21 cellular contexts compared by ENCODE assay signal in the genomic region with DNA sequence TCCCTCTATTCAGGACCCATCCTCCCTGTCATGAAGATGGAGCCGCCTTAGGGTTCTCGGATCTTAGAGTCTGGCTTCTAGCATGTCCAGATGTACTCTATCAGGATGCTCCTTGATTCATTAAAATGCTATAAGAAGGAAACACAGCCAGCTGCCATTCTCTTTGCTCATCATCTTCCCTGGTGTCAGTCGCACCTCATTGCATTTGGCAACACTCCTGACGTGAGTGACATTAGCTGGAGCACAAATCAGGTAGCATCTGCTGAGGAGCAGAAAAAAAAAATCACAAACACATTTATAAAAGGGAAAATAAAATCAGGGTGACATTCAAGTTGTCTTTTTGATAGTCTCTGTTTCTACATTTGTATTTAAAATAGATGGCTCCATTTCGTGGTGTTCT.
"Had no signal": no experiment of that assay in that cellular context is flagged by ENCODE, and none has a peak within 500 bp of the region (broad histone marks: within the 10 kb centered on the region; RNA-seq: fewer than 3 reads in every experiment).

No MANE protein-coding gene starts in this region.

- H3K4me1 ChIP-seq: left lung, right lobe of liver, transverse colon, vagina had no signal

- H3K4me3 ChIP-seq: left lung, lung, right lobe of liver, skin epidermis, transverse colon, vagina had no signal

- H3K27me3 ChIP-seq: brain microvascular endothelial cell, left lung, right lobe of liver, transverse colon, vagina had no signal

- DNase-seq: activated CD4-positive, alpha-beta T cell treated with anti-CD3 and anti-CD28 coated beads, Interleukin-2, amount 50 U/mL, for 48 hours; activated CD8-positive, alpha-beta memory T cell treated with anti-CD3 and anti-CD28 coated beads, Interleukin-2, amount 50 U/mL, for 48 hours; activated effector memory CD4-positive, alpha-beta T cell treated with Interleukin-2 at 50 U/mL for 16 hours; activated naive CD4-positive, alpha-beta T cell treated with anti-CD3 and anti-CD28 coated beads, Interleukin-2, amount 10 ng/mL, durations not matched to agents 7 days and 5 days; activated T-cell treated with anti-CD3 and anti-CD28 coated beads, Interleukin-2, amount 50 U/mL, for 48 hours; brain microvascular endothelial cell; caudate nucleus; effector memory CD4-positive, alpha-beta T cell; foreskin melanocyte; kidney; left lung; naive B cell; occipital lobe; posterior cingulate gyrus; right lobe of liver; stimulated activated CD4-positive, alpha-beta T cell treated with anti-CD3 and anti-CD28 coated beads, Interleukin-1b, Interleukin-23, amount 100 ng/mL, for 48 hours; stimulated activated naive CD8-positive, alpha-beta T cell treated with anti-CD3 and anti-CD28 coated beads, Interleukin-15, amount 100 ng/mL, for 72 hours; transverse colon had no signal

- H3K9me3 ChIP-seq: left lung, right lobe of liver, transverse colon, vagina had no signal

- H3K27ac ChIP-seq: brain microvascular endothelial cell, left lung, right lobe of liver, skin epidermis, transverse colon, vagina had no signal

- H3K36me3 ChIP-seq: brain microvascular endothelial cell, left lung, right lobe of liver, transverse colon, vagina had no signal
